ENCODE assay signal across 13 cellular contexts in the genomic region with DNA sequence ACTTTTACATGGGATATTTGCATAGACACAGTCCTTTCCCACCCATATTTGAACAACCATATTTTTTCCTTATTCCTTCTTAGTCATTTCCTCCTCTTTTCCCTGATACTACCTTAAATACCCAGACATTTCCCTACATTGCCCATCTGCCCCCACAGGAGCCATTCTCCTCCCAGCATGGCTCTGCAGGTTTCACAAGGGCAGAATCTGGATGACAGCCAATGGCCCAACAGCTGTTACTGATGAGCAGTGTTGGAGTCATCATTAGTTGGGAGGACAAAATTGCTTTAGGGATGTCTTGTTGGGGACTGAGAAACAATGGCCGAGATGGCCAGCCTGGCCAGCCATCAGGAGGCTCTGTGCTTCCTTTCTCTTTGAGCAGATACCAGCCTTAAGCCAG.
DNase-seq lines count a peak whose midpoint lies in the region; ATAC-seq, FAIRE-seq and TF ChIP-seq lines count a peak whose summit lies in the region.
"Had no signal": no experiment of that assay in that cellular context is flagged by ENCODE, and none has a peak within 500 bp of the region (broad histone marks: within the 10 kb centered on the region; RNA-seq: fewer than 3 reads in every experiment).

No MANE protein-coding gene starts in this region.

- no peaks in the 10 kb centered on the region for H3K9me3 ChIP-seq in esophagus (ENCODE audit: control insufficient read depth in 2 of 2, insufficient read depth in 1 of 2, low read depth in 1 of 2, low read length in 1 of 2)
- H3K9me3 ChIP-seq in small intestine (ENCODE audit: control insufficient read depth, low read depth), result no peaks in the 10 kb centered on the region
- H3K9me3 ChIP-seq in CD8-positive, alpha-beta T cell (ENCODE audit: low read length), result no peaks in the 10 kb centered on the region
- H3K9me3 ChIP-seq in stomach, result peaks cover 0 to 7% (median 0%) of the 10 kb centered on the region in 4 donors
- H3K9me3 ChIP-seq: upper lobe of right lung had no signal

- POLR2A ChIA-PET in activated CD4-positive, alpha-beta T cell treated with anti-CD3 and anti-CD28 coated beads for 36 hours (lab: Charles Lee), result no interaction called here
- POLR2A ChIA-PET in CD8-positive, alpha-beta T cell (lab: Charles Lee), result no interaction called here

- no peak overlapping the region for H3K27ac Mint-ChIP-seq in activated CD4-positive, alpha-beta T cell treated with anti-CD3 and anti-CD28 coated beads for 36 hours
- H3K27ac Mint-ChIP-seq in CD8-positive, alpha-beta T cell, result no peak overlapping the region
- H3K27ac Mint-ChIP-seq: B cell had no signal

- H3K4me1 ChIP-seq in esophagus (ENCODE audit: control insufficient read depth in 2 of 2, insufficient read depth in 2 of 2, low read length in 1 of 2), result peaks cover 0 to 5% of the 10 kb centered on the region in 2 donors
- peaks cover 0 to 7% of the 10 kb centered on the region in 2 donors for H3K4me1 ChIP-seq in small intestine (ENCODE audit: control insufficient read depth in 2 of 2, insufficient read depth in 1 of 2, low read depth in 1 of 2, low read length in 1 of 2)
- no peaks in the 10 kb centered on the region for H3K4me1 ChIP-seq in CD8-positive, alpha-beta T cell (ENCODE audit: insufficient read depth, low read length)
- peaks cover 0 to 5% (median 0%) of the 10 kb centered on the region in 4 donors for H3K4me1 ChIP-seq in stomach
- H3K4me1 ChIP-seq: upper lobe of right lung had no signal

- H3K4me3 Mint-ChIP-seq in activated CD4-positive, alpha-beta T cell treated with anti-CD3 and anti-CD28 coated beads for 36 hours, result no peak overlapping the region
- H3K4me3 Mint-ChIP-seq in CD8-positive, alpha-beta T cell, result no peak overlapping the region
- H3K4me3 Mint-ChIP-seq: B cell, nephron had no signal

- H3K27me3 ChIP-seq in esophagus (ENCODE audit: control insufficient read depth in 1 of 2, insufficient read depth in 2 of 2, low read length in 2 of 2) (no peaks in the 10 kb centered on the region), small intestine (ENCODE audit: control insufficient read depth in 2 of 2, insufficient read depth in 2 of 2, low read length in 2 of 2) (no peaks in the 10 kb centered on the region), stomach (no peaks in the 10 kb centered on the region)
- H3K27me3 ChIP-seq in CD8-positive, alpha-beta T cell (ENCODE audit: insufficient read depth, low read length), result no peaks in the 10 kb centered on the region
- H3K27me3 ChIP-seq: upper lobe of right lung had no signal

- 64 to 81% methylated on average over 1 of the region's 1 CpG for WGBS in esophagus, 2 donors
- WGBS in small intestine, 3 donors, result 59 to 75% (median 73%) methylated on average over 1 of the region's 1 CpG
- 62 to 88% (median 80%) methylated on average over 1 of the region's 1 CpG for WGBS in stomach, 5 donors

- intact Hi-C loops in activated CD4-positive, alpha-beta T cell treated with anti-CD3 and anti-CD28 coated beads for 36 hours (cut with DNase I, micrococcal nuclease), result no loop called here
- intact Hi-C loops in CD8-positive, alpha-beta T cell (cut with DNase I, micrococcal nuclease), result no loop called here
- intact Hi-C loops in stomach (cut with DNase I; ENCODE audit: low total_unique reads), result no loop called here

- no peak for FAIRE-seq in small intestine (lab: Jason Lieb, UNC)
- FAIRE-seq: kidney had no signal

- TF ChIP-seq EP300 in stomach (IDR thresholded peaks at IDR 0.05), result no peak

- H3K4me1 Mint-ChIP-seq in activated CD4-positive, alpha-beta T cell treated with anti-CD3 and anti-CD28 coated beads for 36 hours, result no peaks in the 10 kb centered on the region
- H3K4me1 Mint-ChIP-seq in CD8-positive, alpha-beta T cell (ENCODE audit: low read depth), result no peaks in the 10 kb centered on the region
- H3K4me1 Mint-ChIP-seq: B cell had no signal

- H3K27me3 Mint-ChIP-seq in activated CD4-positive, alpha-beta T cell treated with anti-CD3 and anti-CD28 coated beads for 36 hours, result no peaks in the 10 kb centered on the region
- H3K27me3 Mint-ChIP-seq in CD8-positive, alpha-beta T cell (ENCODE audit: low read depth), result no peaks in the 10 kb centered on the region
- H3K27me3 Mint-ChIP-seq: B cell had no signal

- TF ChIP-seq CTCF in CD8-positive, alpha-beta T cell (IDR thresholded peaks at IDR 0.05), result no peak
- no peak for TF ChIP-seq CTCF in stomach (IDR thresholded peaks at IDR 0.05)

- H3K27ac ChIP-seq in esophagus (ENCODE audit: low read depth in 2 of 2, low read length in 1 of 2), result peak overlapping the region; percentile 26 to 52
- H3K27ac ChIP-seq in small intestine (ENCODE audit: low read depth in 1 of 2, low read length in 1 of 2), result no peak overlapping the region
- H3K27ac ChIP-seq in CD8-positive, alpha-beta T cell (ENCODE audit: low read depth, low read length), result no peak overlapping the region
- H3K27ac ChIP-seq in stomach, result no peak overlapping the region
- H3K27ac ChIP-seq: upper lobe of right lung had no signal

- CTCF ChIA-PET in activated CD4-positive, alpha-beta T cell treated with anti-CD3 and anti-CD28 coated beads for 36 hours (lab: Charles Lee), result interaction anchor here (0.7 kb wide), 1 partner anchor 1377 kb away, joined by 5 read pairs; no protein-coding TSS in a partner anchor
- CTCF ChIA-PET in CD8-positive, alpha-beta T cell (lab: Charles Lee), result no interaction called here

- no peaks in the 10 kb centered on the region for H3K36me3 ChIP-seq in esophagus (ENCODE audit: control insufficient read depth in 2 of 2, insufficient read depth in 2 of 2, low read length in 1 of 2)
- H3K36me3 ChIP-seq in small intestine (ENCODE audit: control insufficient read depth in 2 of 2, insufficient read depth in 2 of 2, low read length in 2 of 2), result no peaks in the 10 kb centered on the region
- H3K36me3 ChIP-seq in CD8-positive, alpha-beta T cell (ENCODE audit: insufficient read depth, low read length), result no peaks in the 10 kb centered on the region
- H3K36me3 ChIP-seq in stomach, result no peaks in the 10 kb centered on the region
- H3K36me3 ChIP-seq: upper lobe of right lung had no signal

- peaks cover 6% of the 10 kb centered on the region for H3K9me3 Mint-ChIP-seq in activated CD4-positive, alpha-beta T cell treated with anti-CD3 and anti-CD28 coated beads for 36 hours (ENCODE audit: low read depth)
- H3K9me3 Mint-ChIP-seq in CD8-positive, alpha-beta T cell, result peaks cover 8% of the 10 kb centered on the region

- ATAC-seq in activated CD4-positive, alpha-beta T cell treated with anti-CD3 and anti-CD28 coated beads for 36 hours, result no peak
- no peak for ATAC-seq in CD8-positive, alpha-beta T cell
- ATAC-seq: upper lobe of right lung had no signal

- no peak overlapping the region for H3K4me3 ChIP-seq in esophagus (ENCODE audit: low read depth in 1 of 2, low read length in 2 of 2)
- no peak overlapping the region for H3K4me3 ChIP-seq in small intestine (ENCODE audit: low read depth in 1 of 2, low read length in 2 of 2)
- no peak overlapping the region for H3K4me3 ChIP-seq in CD8-positive, alpha-beta T cell (ENCODE audit: low read depth, low read length)
- H3K4me3 ChIP-seq in stomach, result no peak overlapping the region
- H3K4me3 ChIP-seq: smooth muscle cell, upper lobe of right lung had no signal

- DNase-seq in NCI-H82 (lab: John Stamatoyannopoulos, UW) (peak; percentile 45), NCI-H82 treated with DMSO at 0.1 percent for 48 hours (lab: John Stamatoyannopoulos, UW; ENCODE audit: unreplicated experiment) (no peak), NCI-H146 treated with DMSO at 0.1 percent for 48 hours (lab: John Stamatoyannopoulos, UW; ENCODE audit: unreplicated experiment) (peak; percentile 64), small intestine (peak; percentile 17), stomach (no peak)
- DNase-seq in activated CD4-positive, alpha-beta T cell treated with anti-CD3 and anti-CD28 coated beads for 36 hours, result no peak
- no peak for DNase-seq in CD8-positive, alpha-beta T cell
- DNase-seq: kidney, upper lobe of right lung had no signal

- peaks cover 5% of the 10 kb centered on the region for H3K36me3 Mint-ChIP-seq in activated CD4-positive, alpha-beta T cell treated with anti-CD3 and anti-CD28 coated beads for 36 hours (ENCODE audit: low read depth)
- H3K36me3 Mint-ChIP-seq in CD8-positive, alpha-beta T cell, result no peaks in the 10 kb centered on the region

- TF ChIP-seq POLR2A in stomach (IDR thresholded peaks at IDR 0.05), result no peak

Comparison
In these comparisons a context has a peak if more than half of its experiments do, and no peak if none do; other contexts are left out.
1. DNase-seq: peak in NCI-H82 (single experiment), NCI-H146 treated with DMSO at 0.1 percent for 48 hours (single experiment) and small intestine (single experiment); none in NCI-H82 treated with DMSO at 0.1 percent for 48 hours (single experiment), activated CD4-positive, alpha-beta T cell treated with anti-CD3 and anti-CD28 coated beads for 36 hours (single experiment), CD8-positive, alpha-beta T cell (0 of 7) and stomach (single experiment).
2. H3K27ac ChIP-seq: peak in esophagus (2 of 2); none in small intestine (0 of 2), CD8-positive, alpha-beta T cell (single experiment) and stomach (0 of 5).